11 cellular contexts compared by ENCODE assay signal in genomic region chr9:3475300-3476020, GRCh38. TPM values are rescaled to one million over a fixed set of nuclear protein-coding genes. Genes with fewer than 3 reads are reported as not detected.
DNase-seq lines count a peak whose midpoint lies in the region; ATAC-seq and TF ChIP-seq lines count a peak whose summit lies in the region.
"Had no signal": no experiment of that assay in that cellular context is flagged by ENCODE, and none has a peak within 500 bp of the region (broad histone marks: within the 10 kb centered on the region; RNA-seq: fewer than 3 reads in every experiment).

No MANE protein-coding gene starts in this region.

- H3K4me1 Mint-ChIP-seq in IgD-negative memory B cell (peaks cover 61 to 67% (median 67%) of the 10 kb centered on the region in 3 donors), endothelial cell (ENCODE audit: unreplicated experiment) (peaks cover 12% of the 10 kb centered on the region), glutamatergic neuron (ENCODE audit: low read depth, unreplicated experiment) (peaks cover 11% of the 10 kb centered on the region)

- no peak overlapping the region for H3K4me3 ChIP-seq in BLaER1 treated with 17β-estradiol and CSF1 and Interleukin-3, amounts not matched to agents 10 nM and 100 nM
- H3K4me3 ChIP-seq: sigmoid colon had no signal

- no peak for TF ChIP-seq CTCF in endothelial cell (IDR thresholded peaks at IDR 0.05; ENCODE audit: unreplicated experiment)
- TF ChIP-seq CTCF in glutamatergic neuron (IDR thresholded peaks at IDR 0.05; ENCODE audit: partially characterized antibody, unreplicated experiment) = no peak

- H3K36me3 Mint-ChIP-seq in IgD-negative memory B cell (no peaks in the 10 kb centered on the region), endothelial cell (ENCODE audit: low read depth, unreplicated experiment) (no peaks in the 10 kb centered on the region), glutamatergic neuron (ENCODE audit: unreplicated experiment) (peaks cover 22% of the 10 kb centered on the region)

- no peaks in the 10 kb centered on the region for H3K27me3 ChIP-seq in BLaER1 treated with 17β-estradiol and CSF1 and Interleukin-3, amounts not matched to agents 10 nM and 100 nM
- H3K27me3 ChIP-seq: sigmoid colon had no signal

- DNase-seq in dermis blood vessel endothelial cell = peak; percentile 52
- no peak for DNase-seq in SHP77 treated with DMSO at 0.1 percent for 48 hours (lab: John Stamatoyannopoulos, UW)
- no peak for DNase-seq in endothelial cell (ENCODE audit: low spot score)
- no peak for DNase-seq in glutamatergic neuron
- no peak for DNase-seq in NCI-H1105 (lab: John Stamatoyannopoulos, UW)
- DNase-seq: DMS79, NCI-H1048, sigmoid colon had no signal

- peak overlapping the region; percentile 63 to 93 (median 84) for H3K27ac Mint-ChIP-seq in IgD-negative memory B cell
- H3K27ac Mint-ChIP-seq in endothelial cell (ENCODE audit: unreplicated experiment) = no peak overlapping the region
- H3K27ac Mint-ChIP-seq in glutamatergic neuron (ENCODE audit: unreplicated experiment) = no peak overlapping the region

- H3K9me3 Mint-ChIP-seq in IgD-negative memory B cell = peaks cover 0 to 9% (median 5%) of the 10 kb centered on the region in 3 donors
- H3K9me3 Mint-ChIP-seq in endothelial cell (ENCODE audit: unreplicated experiment) = no peaks in the 10 kb centered on the region
- H3K9me3 Mint-ChIP-seq in glutamatergic neuron (ENCODE audit: unreplicated experiment) = peaks cover 4% of the 10 kb centered on the region

- peak overlapping the region in 3 of 4 donors; percentile 64 to 88 (median 86) for H3K4me3 Mint-ChIP-seq in IgD-negative memory B cell
- no peak overlapping the region for H3K4me3 Mint-ChIP-seq in endothelial cell (ENCODE audit: unreplicated experiment)
- no peak overlapping the region for H3K4me3 Mint-ChIP-seq in glutamatergic neuron (ENCODE audit: unreplicated experiment)

- no peak overlapping the region for H3K9ac ChIP-seq in BLaER1 treated with 17β-estradiol and CSF1 and Interleukin-3, amounts not matched to agents 10 nM and 100 nM

- no peaks in the 10 kb centered on the region for H3K27me3 Mint-ChIP-seq in IgD-negative memory B cell
- H3K27me3 Mint-ChIP-seq in endothelial cell (ENCODE audit: unreplicated experiment) = no peaks in the 10 kb centered on the region
- no peaks in the 10 kb centered on the region for H3K27me3 Mint-ChIP-seq in glutamatergic neuron (ENCODE audit: unreplicated experiment)

- peaks cover 14 to 43% (median 23%) of the 10 kb centered on the region in 10 experiments; a peak in 19 of 20 replicates for H3K4me1 ChIP-seq in BLaER1 treated with 17β-estradiol and CSF1 and Interleukin-3, amounts not matched to agents 10 nM and 100 nM
- H3K4me1 ChIP-seq: sigmoid colon had no signal

- no peaks in the 10 kb centered on the region for H4K20me1 ChIP-seq in BLaER1 treated with 17β-estradiol and CSF1 and Interleukin-3, amounts not matched to agents 10 nM and 100 nM

- peak; percentile 35 for TF ChIP-seq POLR2A in GM18505 (IDR thresholded peaks at IDR 0.05; ENCODE audit: borderline replicate concordance, extremely low read depth, insufficient read depth, insufficient read length)

- H3K27ac ChIP-seq in BLaER1 treated with 17β-estradiol and CSF1 and Interleukin-3, amounts not matched to agents 10 nM and 100 nM = no peak overlapping the region
- H3K27ac ChIP-seq: sigmoid colon had no signal

- peaks cover 0 to 32% (median 21%) of the 10 kb centered on the region in 11 experiments; a peak in 17 of 22 replicates for H3K36me3 ChIP-seq in BLaER1 treated with 17β-estradiol and CSF1 and Interleukin-3, amounts not matched to agents 10 nM and 100 nM
- H3K36me3 ChIP-seq: sigmoid colon had no signal

- peaks cover 19 to 32% (median 25%) of the 10 kb centered on the region in 11 experiments for H3K9me3 ChIP-seq in BLaER1 treated with 17β-estradiol and CSF1 and Interleukin-3, amounts not matched to agents 10 nM and 100 nM (replicated peaks in 1 of 11)
- H3K9me3 ChIP-seq: sigmoid colon had no signal

- H3K4me2 ChIP-seq in BLaER1 treated with 17β-estradiol and CSF1 and Interleukin-3, amounts not matched to agents 10 nM and 100 nM = peak overlapping the region; percentile 14 to 45 (median 28); a peak in 17 of 22 replicates

- ATAC-seq in GM18505 (IDR thresholded peaks at IDR 0.05; ENCODE audit: unreplicated experiment) = no peak

RNA-seq across cellular contexts. Expression of gene RFX3, which starts 50.3 kb away (rescaled TPM):
- 5.0 TPM for polyA plus RNA-seq in IgD-negative memory B cell
- total RNA-seq in dermis blood vessel endothelial cell (11.4 and 12.8 TPM in 2 replicates), endothelial cell (ENCODE audit: unreplicated experiment) (18.5 TPM), glutamatergic neuron (ENCODE audit: unreplicated experiment) (61.6 TPM)

Comparison
In these comparisons a context has a peak if more than half of its experiments do, and no peak if none do; other contexts are left out.
1. H3K27ac Mint-ChIP-seq: peak in IgD-negative memory B cell (3 of 3); none in endothelial cell (single experiment) and glutamatergic neuron (single experiment).
2. H3K4me3 Mint-ChIP-seq: peak in IgD-negative memory B cell (3 of 4); none in endothelial cell (single experiment) and glutamatergic neuron (single experiment).